ENCODE assay signal across 34 cellular contexts in genomic region chr3:152540120-152540519, GRCh38.
A peak's percentile ranks its signal among the peaks of the same experiment; 100 is the strongest.
DNase-seq lines count a peak whose midpoint lies in the region; ATAC-seq, FAIRE-seq and TF ChIP-seq lines count a peak whose summit lies in the region.
"Had no signal": no experiment of that assay in that cellular context is flagged by ENCODE, and none has a peak within 500 bp of the region (broad histone marks: within the 10 kb centered on the region; RNA-seq: fewer than 3 reads in every experiment).

No MANE protein-coding gene starts in this region.

- H4K20me1 ChIP-seq in OCI-LY7 (ENCODE audit: insufficient read depth, low read length) (no peaks in the 10 kb centered on the region), K562 (replicated peaks; ENCODE audit: control insufficient read depth, insufficient read depth, low read length) (no peaks in the 10 kb centered on the region)
- H4K20me1 ChIP-seq: BLaER1; BLaER1 treated with 17β-estradiol and CSF1 and Interleukin-3, amounts not matched to agents 10 nM and 100 nM had no signal

- H3K4me3 ChIP-seq in OCI-LY7 (ENCODE audit: low read depth, low read length, poor library complexity, severe bottlenecking), result no peak overlapping the region
- no peak overlapping the region for H3K4me3 ChIP-seq in K562
- H3K4me3 ChIP-seq: A549; BLaER1; BLaER1 treated with 17β-estradiol and CSF1 and Interleukin-3, amounts not matched to agents 10 nM and 100 nM had no signal

- peaks cover 0 to 8% of the 10 kb centered on the region in 2 donors for H3K36me3 Mint-ChIP-seq in activated T-cell treated with anti-CD3 and anti-CD28 coated beads, Interleukin-2, amount 50 U/mL, for 72 hours (ENCODE audit: insufficient read depth in 2 of 2)
- H3K36me3 Mint-ChIP-seq in activated T-cell treated with anti-CD3 and anti-CD28 coated beads, Interleukin-2, amount 50 U/mL, for 24 hours (ENCODE audit: low read depth), result no peaks in the 10 kb centered on the region
- H3K36me3 Mint-ChIP-seq in stimulated activated naive B cell treated with anti-CD40 and anti-IgM and Interleukin-4, amounts not matched to agents 10 μg/mL and 1 μg/mL and 100 μg/mL, for 72 hours, result peaks cover 35 to 42% of the 10 kb centered on the region in 2 donors
- H3K36me3 Mint-ChIP-seq: CD4-positive, CD25-positive, alpha-beta regulatory T cell had no signal

- no peak for ATAC-seq in activated T-cell treated with anti-CD3 and anti-CD28 coated beads, Interleukin-2, amount 50 U/mL, for 72 hours (replicated peaks in 1 of 2)
- ATAC-seq in K562, result no peak
- ATAC-seq in stimulated activated naive B cell treated with anti-CD40 and anti-IgM and Interleukin-4, amounts not matched to agents 10 μg/mL and 1 μg/mL and 100 μg/mL, for 72 hours (replicated peaks), result no peak
- ATAC-seq: CD8-positive, alpha-beta T cell had no signal

- H3K36me3 ChIP-seq in OCI-LY7 (ENCODE audit: insufficient read depth, low read length) (no peaks in the 10 kb centered on the region), K562 (ENCODE audit: control insufficient read depth, insufficient read depth, low read length) (no peaks in the 10 kb centered on the region)
- H3K36me3 ChIP-seq: BE2C; BLaER1; BLaER1 treated with 17β-estradiol and CSF1 and Interleukin-3, amounts not matched to agents 10 nM and 100 nM had no signal

- CTCF ChIA-PET in OCI-LY7 (lab: Charles Lee; ENCODE audit: unreplicated experiment) (no interaction called here), K562 (lab: Yijun Ruan, JAX; ENCODE audit: low intra/inter-chr PET ratio) (no interaction called here)

- no peak for FAIRE-seq in K562 (lab: Jason Lieb, UNC)
- FAIRE-seq: A204.1, A549, D721Med had no signal

- TF ChIP-seq CTCF in OCI-LY7 (conservative IDR thresholded peaks at IDR 0.05; ENCODE audit: low read length) (no peak), K562 (IDR thresholded peaks at IDR 0.05 in 2 of 3, conservative IDR thresholded peaks at IDR 0.05 in 1 of 3; ENCODE audit: insufficient read depth in 2 of 3, low read depth in 1 of 3, low read length in 3 of 3) (no peak)

- H3K4me3 Mint-ChIP-seq in activated T-cell treated with anti-CD3 and anti-CD28 coated beads, Interleukin-2, amount 50 U/mL, for 72 hours, result no peak overlapping the region
- H3K4me3 Mint-ChIP-seq in activated T-cell treated with anti-CD3 and anti-CD28 coated beads, Interleukin-2, amount 50 U/mL, for 24 hours, result no peak overlapping the region
- no peak overlapping the region for H3K4me3 Mint-ChIP-seq in stimulated activated naive B cell treated with anti-CD40 and anti-IgM and Interleukin-4, amounts not matched to agents 10 μg/mL and 1 μg/mL and 100 μg/mL, for 72 hours
- H3K4me3 Mint-ChIP-seq: B cell; CD14-positive monocyte; CD4-positive, alpha-beta memory T cell; CD4-positive, alpha-beta T cell; CD4-positive, CD25-positive, alpha-beta regulatory T cell; CD8-positive, alpha-beta memory T cell; CD8-positive, alpha-beta T cell had no signal

- H3K4me1 Mint-ChIP-seq in activated T-cell treated with anti-CD3 and anti-CD28 coated beads, Interleukin-2, amount 50 U/mL, for 72 hours (ENCODE audit: low read depth), result no peaks in the 10 kb centered on the region
- H3K4me1 Mint-ChIP-seq in activated T-cell treated with anti-CD3 and anti-CD28 coated beads, Interleukin-2, amount 50 U/mL, for 24 hours (ENCODE audit: low read depth), result no peaks in the 10 kb centered on the region
- peaks cover 0 to 10% of the 10 kb centered on the region in 2 donors for H3K4me1 Mint-ChIP-seq in stimulated activated naive B cell treated with anti-CD40 and anti-IgM and Interleukin-4, amounts not matched to agents 10 μg/mL and 1 μg/mL and 100 μg/mL, for 72 hours
- H3K4me1 Mint-ChIP-seq: CD4-positive, alpha-beta memory T cell; CD4-positive, CD25-positive, alpha-beta regulatory T cell; CD8-positive, alpha-beta memory T cell had no signal

- H3K27ac ChIP-seq in OCI-LY7 (ENCODE audit: low read depth, low read length, poor library complexity, severe bottlenecking), result no peak overlapping the region
- no peak overlapping the region for H3K27ac ChIP-seq in K562 (ENCODE audit: extremely low read depth, low read depth, low read length)
- H3K27ac ChIP-seq: 22Rv1; A549; BLaER1; BLaER1 treated with 17β-estradiol and CSF1 and Interleukin-3, amounts not matched to agents 10 nM and 100 nM; C4-2B had no signal

- in situ Hi-C loops in K562 (cut with MboI), result no loop called here

- H2AFZ ChIP-seq in OCI-LY7 (ENCODE audit: low read length) (no peak overlapping the region), K562 (ENCODE audit: low read depth, low read length) (no peak overlapping the region)

- H3K9ac ChIP-seq in K562 (ENCODE audit: insufficient read depth in 1 of 2, low read depth in 2 of 2, low read length in 2 of 2), result no peak overlapping the region
- H3K9ac ChIP-seq: BLaER1; BLaER1 treated with 17β-estradiol and CSF1 and Interleukin-3, amounts not matched to agents 10 nM and 100 nM had no signal

- peaks cover 21% of the 10 kb centered on the region for H3K27me3 Mint-ChIP-seq in activated T-cell treated with anti-CD3 and anti-CD28 coated beads, Interleukin-2, amount 50 U/mL, for 72 hours (ENCODE audit: low read depth)
- H3K27me3 Mint-ChIP-seq in activated T-cell treated with anti-CD3 and anti-CD28 coated beads, Interleukin-2, amount 50 U/mL, for 24 hours, result peaks cover 39% of the 10 kb centered on the region
- peaks cover 7 to 17% of the 10 kb centered on the region in 2 donors for H3K27me3 Mint-ChIP-seq in stimulated activated naive B cell treated with anti-CD40 and anti-IgM and Interleukin-4, amounts not matched to agents 10 μg/mL and 1 μg/mL and 100 μg/mL, for 72 hours

- H3K79me2 ChIP-seq in OCI-LY7 (ENCODE audit: insufficient read depth, low read depth, low read length) (no peaks in the 10 kb centered on the region), K562 (ENCODE audit: control insufficient read depth, insufficient read depth, low read length) (no peaks in the 10 kb centered on the region)

- H3K27me3 ChIP-seq in K562 (ENCODE audit: control insufficient read depth in 2 of 2, insufficient read depth in 2 of 2, low read length in 2 of 2), result no peaks in the 10 kb centered on the region
- H3K27me3 ChIP-seq: BE2C; BLaER1; BLaER1 treated with 17β-estradiol and CSF1 and Interleukin-3, amounts not matched to agents 10 nM and 100 nM had no signal

- no peak for TF ChIP-seq RAD21 in K562 (CRISPR knock-in tag; conservative IDR thresholded peaks at IDR 0.05 in 1 of 2, IDR thresholded peaks at IDR 0.05 in 1 of 2)

- H3K9me1 ChIP-seq in K562 (ENCODE audit: control insufficient read depth, insufficient read depth, low read length), result no peaks in the 10 kb centered on the region

- H3K9me2 ChIP-seq in OCI-LY7 (ENCODE audit: insufficient read depth, low read length), result no peaks in the 10 kb centered on the region

- peak overlapping the region; percentile 61 for H3K27ac Mint-ChIP-seq in activated T-cell treated with anti-CD3 and anti-CD28 coated beads, Interleukin-2, amount 50 U/mL, for 72 hours
- H3K27ac Mint-ChIP-seq in activated T-cell treated with anti-CD3 and anti-CD28 coated beads, Interleukin-2, amount 50 U/mL, for 24 hours, result no peak overlapping the region
- H3K27ac Mint-ChIP-seq in stimulated activated naive B cell treated with anti-CD40 and anti-IgM and Interleukin-4, amounts not matched to agents 10 μg/mL and 1 μg/mL and 100 μg/mL, for 72 hours, result peak overlapping the region; percentile 48
- H3K27ac Mint-ChIP-seq: B cell; CD14-positive monocyte; CD4-positive, alpha-beta memory T cell; CD4-positive, alpha-beta T cell; CD4-positive, CD25-positive, alpha-beta regulatory T cell; CD8-positive, alpha-beta memory T cell; CD8-positive, alpha-beta T cell had no signal

- intact Hi-C loops in OCI-LY7 (cut with micrococcal nuclease; ENCODE audit: unreplicated experiment) (no loop called here), K562 (cut with micrococcal nuclease) (no loop called here)

- DNase-seq in activated T-cell treated with anti-CD3 and anti-CD28 coated beads, Interleukin-2, amount 50 U/mL, for 72 hours, result no peak
- DNase-seq in activated T-cell treated with anti-CD3 and anti-CD28 coated beads, Interleukin-2, amount 50 U/mL, for 24 hours, result no peak
- DNase-seq in OCI-LY7 (ENCODE audit: low spot score) (peak; percentile 2), K562 (ENCODE audit: extremely low read depth in 1 of 4, low spot score in 3 of 4) (no peak), HuH-7 (ENCODE audit: low spot score) (no peak), LoVo (ENCODE audit: low spot score) (no peak), middle frontal gyrus (ENCODE audit: extremely low spot score, low spot score) (no peak)
- DNase-seq in stimulated activated naive B cell treated with anti-CD40 and anti-IgM and Interleukin-4, amounts not matched to agents 10 μg/mL and 1 μg/mL and 100 μg/mL, for 72 hours, result no peak
- DNase-seq: 8988T; ACHN; BE2C; C1 segment of cervical spinal cord; Caco-2; CD4-positive, alpha-beta memory T cell; CD4-positive, alpha-beta T cell; CD8-positive, alpha-beta memory T cell; CD8-positive, alpha-beta T cell; COR-L47; DMS 273 treated with DMSO at 0.1 percent for 48 hours; DMS153; DMS79; DMS79 treated with DMSO at 0.1 percent for 48 hours; DND-41; EL had no signal

- no peak overlapping the region for H3K4me2 ChIP-seq in OCI-LY7 (ENCODE audit: low read length)
- H3K4me2 ChIP-seq in K562 (ENCODE audit: insufficient read depth, low read length), result no peak overlapping the region
- H3K4me2 ChIP-seq: A549; BLaER1; BLaER1 treated with 17β-estradiol and CSF1 and Interleukin-3, amounts not matched to agents 10 nM and 100 nM had no signal

- BruUV-seq in OCI-LY7 (replicated peaks; lab: Mats Ljungman, UMichigan), result no TSS peak
- no TSS peak for BruUV-seq in K562 (replicated peaks; lab: Mats Ljungman, UMichigan)

- no peaks in the 10 kb centered on the region for H3K9me3 ChIP-seq in OCI-LY7 (ENCODE audit: low read length)
- H3K9me3 ChIP-seq in K562 (replicated peaks; ENCODE audit: control insufficient read depth, insufficient read depth, low read depth, low read length), result peaks cover 12% of the 10 kb centered on the region
- H3K9me3 ChIP-seq: BE2C, Caco-2 had no signal

- TF ChIP-seq POLR2A in K562 (conservative IDR thresholded peaks at IDR 0.05), result no peak

- H3K9me3 Mint-ChIP-seq in activated T-cell treated with anti-CD3 and anti-CD28 coated beads, Interleukin-2, amount 50 U/mL, for 72 hours, result peaks cover 2 to 3% of the 10 kb centered on the region in 2 donors
- peaks cover 8% of the 10 kb centered on the region for H3K9me3 Mint-ChIP-seq in activated T-cell treated with anti-CD3 and anti-CD28 coated beads, Interleukin-2, amount 50 U/mL, for 24 hours
- H3K9me3 Mint-ChIP-seq in stimulated activated naive B cell treated with anti-CD40 and anti-IgM and Interleukin-4, amounts not matched to agents 10 μg/mL and 1 μg/mL and 100 μg/mL, for 72 hours, result peaks cover 8 to 10% of the 10 kb centered on the region in 2 donors

- POLR2A ChIA-PET in OCI-LY7 (lab: Charles Lee) (no interaction called here), K562 (lab: Yijun Ruan, JAX) (no interaction called here)

- TF ChIP-seq EP300 in K562 (IDR thresholded peaks at IDR 0.05; ENCODE audit: low read length), result no peak

- H3K4me1 ChIP-seq in OCI-LY7 (ENCODE audit: insufficient read depth, low read length, poor library complexity, severe bottlenecking), result no peaks in the 10 kb centered on the region
- no peaks in the 10 kb centered on the region for H3K4me1 ChIP-seq in K562 (replicated peaks in 1 of 2; ENCODE audit: control insufficient read depth in 2 of 2, insufficient read depth in 2 of 2, low read length in 2 of 2)
- H3K4me1 ChIP-seq: A549; BE2C; BLaER1; BLaER1 treated with 17β-estradiol and CSF1 and Interleukin-3, amounts not matched to agents 10 nM and 100 nM; Caco-2 had no signal

TF ChIP-seq in K562, 482 proteins besides CTCF, POLR2A, EP300 and RAD21 (continues in another document):
- 0 out of 4 replicates have a peak, but pooled peaks of 1 of the 2 experiments have one; percentile 45 for TF ChIP-seq TRIM24 (IDR thresholded peaks at IDR 0.05)
